Comparison of ENCODE assay signal across 28 cellular contexts in genomic region chr7:105538349-105538748, GRCh38. TPM values are rescaled to one million over a fixed set of nuclear protein-coding genes. Genes with fewer than 3 reads are reported as not detected.
"Had no signal": no experiment of that assay in that cellular context is flagged by ENCODE, and none has a peak within 500 bp of the region (broad histone marks: within the 10 kb centered on the region; RNA-seq: fewer than 3 reads in every experiment).

No MANE protein-coding gene starts in this region.

- H3K4me3 Mint-ChIP-seq: activated naive CD4-positive, alpha-beta T cell treated with anti-CD3 and anti-CD28 coated beads, Interleukin-2, amount 10 ng/mL, durations not matched to agents 7 days and 5 days; activated naive CD8-positive, alpha-beta T cell treated with anti-CD3 and anti-CD28 coated beads for 36 hours; activated T-helper 17 cell treated with anti-CD3 and anti-CD28 coated beads, Interleukin-2, amount 50 U/mL, for 72 hours had no signal

- H3K9me3 Mint-ChIP-seq: activated naive CD4-positive, alpha-beta T cell treated with anti-CD3 and anti-CD28 coated beads, Interleukin-2, amount 10 ng/mL, durations not matched to agents 7 days and 5 days; activated naive CD8-positive, alpha-beta T cell treated with anti-CD3 and anti-CD28 coated beads for 36 hours; activated T-helper 17 cell treated with anti-CD3 and anti-CD28 coated beads, Interleukin-2, amount 50 U/mL, for 72 hours had no signal

- H3K27me3 Mint-ChIP-seq: activated naive CD4-positive, alpha-beta T cell treated with anti-CD3 and anti-CD28 coated beads, Interleukin-2, amount 10 ng/mL, durations not matched to agents 7 days and 5 days; activated naive CD8-positive, alpha-beta T cell treated with anti-CD3 and anti-CD28 coated beads for 36 hours; activated T-helper 17 cell treated with anti-CD3 and anti-CD28 coated beads, Interleukin-2, amount 50 U/mL, for 72 hours had no signal

- H3K9me3 ChIP-seq: MG63, Peyer's patch, SJCRH30, SK-N-SH had no signal

- H3K27me3 ChIP-seq: brain microvascular endothelial cell, cardiac muscle cell, MG63, Peyer's patch, SJCRH30 had no signal

- H3K27ac ChIP-seq: brain microvascular endothelial cell, cardiac muscle cell, KMS-11, Peyer's patch, RWPE1, SJCRH30, WERI-Rb-1 had no signal

- H3K4me3 ChIP-seq: cardiac muscle cell, MG63, Peyer's patch, SJCRH30 had no signal

- H3K9ac ChIP-seq: KMS-11, SK-N-SH had no signal

- ATAC-seq: activated T-helper 17 cell treated with anti-CD3 and anti-CD28 coated beads, Interleukin-2, amount 50 U/mL, for 72 hours had no signal

- H3K4me1 ChIP-seq: SJCRH30 had no signal

- DNase-seq: activated CD4-positive, alpha-beta T cell treated with anti-CD3 and anti-CD28 coated beads for 4 hours; activated CD4-positive, alpha-beta T cell treated with anti-CD3 and anti-CD28 coated beads, Interleukin-2, amount 50 U/mL, for 4 hours; activated CD8-positive, alpha-beta memory T cell treated with anti-CD3 and anti-CD28 coated beads for 24 hours; activated gamma-delta T cell; activated naive CD4-positive, alpha-beta T cell treated with anti-CD3 and anti-CD28 coated beads, Interleukin-2, amount 10 ng/mL, durations not matched to agents 7 days and 5 days; activated naive CD8-positive, alpha-beta T cell treated with anti-CD3 and anti-CD28 coated beads for 36 hours; activated T-cell treated with anti-CD3 and anti-CD28 coated beads, Interleukin-2, amount 50 U/mL, for 48 hours; brain microvascular endothelial cell; MG63; MV-4-11; NCI-H1105; NCI-H1436; NCI-H1694 treated with DMSO at 0.1 percent for 48 hours; NCI-H2029 treated with DMSO at 0.1 percent for 48 hours; NCI-H345; NCI-H524; Peyer's patch; Right ventricle myocardium superior; SJCRH30; SK-N-SH; SW 1271; WERI-Rb-1 had no signal

- H3K4me2 ChIP-seq: KMS-11, SK-N-SH had no signal

- H3K27ac Mint-ChIP-seq: activated naive CD4-positive, alpha-beta T cell treated with anti-CD3 and anti-CD28 coated beads, Interleukin-2, amount 10 ng/mL, durations not matched to agents 7 days and 5 days; activated naive CD8-positive, alpha-beta T cell treated with anti-CD3 and anti-CD28 coated beads for 36 hours; activated T-helper 17 cell treated with anti-CD3 and anti-CD28 coated beads, Interleukin-2, amount 50 U/mL, for 72 hours had no signal

RNA-seq across cellular contexts. Expression of gene EFCAB10, which starts 42.9 kb away (rescaled TPM):
- total RNA-seq: activated naive CD8-positive, alpha-beta T cell treated with anti-CD3 and anti-CD28 coated beads for 36 hours; activated T-helper 17 cell treated with anti-CD3 and anti-CD28 coated beads, Interleukin-2, amount 50 U/mL, for 72 hours; cardiac muscle cell; Peyer's patch; Right ventricle myocardium superior; T-helper 1 cell treated with Interleukin-12 subunit alpha and Interleukin-12 subunit beta and Interleukin-4 antibody, amounts not matched to agents 30 ng/mL and 1 ng/mL, for 36 hours had no signal
- polyA plus RNA-seq: adipose tissue had no signal
